In the genomic region with DNA sequence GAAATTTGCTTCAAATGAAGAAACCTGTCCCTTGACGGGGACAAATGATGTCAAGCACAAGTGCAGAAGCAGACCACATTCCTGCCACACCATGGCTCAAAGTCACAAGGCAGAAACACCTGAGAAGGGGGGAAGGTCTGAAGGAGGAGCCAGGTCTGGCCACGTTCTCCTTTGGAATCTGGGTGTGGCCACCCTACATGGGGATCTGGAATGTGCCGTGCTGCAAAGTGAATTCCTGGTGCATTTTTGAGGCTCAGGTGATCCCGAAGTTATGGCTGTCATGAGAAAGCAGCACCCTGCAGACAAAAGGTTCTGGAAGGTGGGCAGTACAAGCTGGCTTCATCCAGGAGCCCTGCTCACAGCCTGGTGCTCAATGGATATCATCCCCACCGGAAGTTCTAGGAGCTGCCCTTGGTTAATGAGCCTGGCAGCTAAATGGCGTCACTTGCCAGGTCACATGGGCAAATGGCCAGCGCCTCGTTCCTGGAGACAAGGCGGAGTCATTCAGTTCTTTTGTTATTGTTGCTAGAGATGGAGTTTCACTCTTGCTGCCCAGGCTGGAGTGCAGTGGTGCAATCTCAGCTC, we compare ENCODE assay signal across 12 cellular contexts. TPM values are rescaled to one million over a fixed set of nuclear protein-coding genes. Genes with fewer than 3 reads are reported as not detected.
DNase-seq lines count a peak whose midpoint lies in the region; FAIRE-seq and TF ChIP-seq lines count a peak whose summit lies in the region.
"Had no signal": no experiment of that assay in that cellular context is flagged by ENCODE, and none has a peak within 500 bp of the region (broad histone marks: within the 10 kb centered on the region; RNA-seq: fewer than 3 reads in every experiment).

No MANE protein-coding gene starts in this region.

- H3K36me3 ChIP-seq in HEK293 (ENCODE audit: control insufficient read depth in 2 of 2, insufficient read depth in 1 of 2, low read length in 2 of 2) (no peaks in the 10 kb centered on the region), hepatocyte (replicated peaks; ENCODE audit: insufficient read depth, low read depth) (no peaks in the 10 kb centered on the region), small intestine (ENCODE audit: control insufficient read depth in 2 of 2, insufficient read depth in 2 of 2, low read length in 2 of 2) (no peaks in the 10 kb centered on the region)
- H3K36me3 ChIP-seq in CD8-positive, alpha-beta memory T cell (ENCODE audit: insufficient read depth, low read length), result no peaks in the 10 kb centered on the region

- 66% methylated on average over 9 of the region's 9 CpGs for WGBS in hepatocyte (ENCODE audit: low lambda C conversion rate, missing lambda C conversion rate)
- WGBS in small intestine, 3 donors, result 17 to 50% (median 28%) methylated on average over 9 of the region's 9 CpGs

- no peak overlapping the region for H3K4me2 ChIP-seq in hepatocyte

- H3K4me3 ChIP-seq in HEK293 (ENCODE audit: low read depth, low read length), result no peak overlapping the region
- no peak overlapping the region for H3K4me3 ChIP-seq in hepatocyte
- no peak overlapping the region for H3K4me3 ChIP-seq in small intestine (ENCODE audit: low read depth in 1 of 2, low read length in 2 of 2)
- H3K4me3 ChIP-seq in CD8-positive, alpha-beta memory T cell (ENCODE audit: low read length), result no peak overlapping the region

- no peak for FAIRE-seq in small intestine (lab: Jason Lieb, UNC)

- H3K27me3 Mint-ChIP-seq in HFFc6 (ENCODE audit: insufficient read depth), result peaks cover 5% of the 10 kb centered on the region
- peaks cover 19% of the 10 kb centered on the region for H3K27me3 Mint-ChIP-seq in activated CD4-positive, alpha-beta memory T cell treated with anti-CD3 and anti-CD28 coated beads, Interleukin-2, amount 10 ng/mL, durations not matched to agents 7 days and 5 days
- H3K27me3 Mint-ChIP-seq in CD8-positive, alpha-beta memory T cell, result peaks cover 12 to 31% of the 10 kb centered on the region in 2 donors

- no peaks in the 10 kb centered on the region for H3K4me1 ChIP-seq in HEK293 (ENCODE audit: control insufficient read depth, insufficient read depth, low read length)
- peaks cover 3% of the 10 kb centered on the region for H3K4me1 ChIP-seq in hepatocyte (ENCODE audit: insufficient read depth)
- peaks cover 0 to 2% of the 10 kb centered on the region in 2 donors for H3K4me1 ChIP-seq in small intestine (ENCODE audit: control insufficient read depth in 2 of 2, insufficient read depth in 1 of 2, low read depth in 1 of 2, low read length in 1 of 2)
- H3K4me1 ChIP-seq in CD8-positive, alpha-beta memory T cell (ENCODE audit: insufficient read depth, low read length), result no peaks in the 10 kb centered on the region

- H3K9me3 Mint-ChIP-seq in HFFc6, result peaks cover 12% of the 10 kb centered on the region; the same call in 1 of the 2 replicates
- H3K9me3 Mint-ChIP-seq in activated CD4-positive, alpha-beta memory T cell treated with anti-CD3 and anti-CD28 coated beads, Interleukin-2, amount 10 ng/mL, durations not matched to agents 7 days and 5 days, result peaks cover 7% of the 10 kb centered on the region
- peaks cover 0 to 1% (median 0%) of the 10 kb centered on the region in 5 donors for H3K9me3 Mint-ChIP-seq in CD8-positive, alpha-beta memory T cell
- H3K9me3 Mint-ChIP-seq: CD4-positive, alpha-beta memory T cell had no signal

- H3K9me3 ChIP-seq in HEK293 (ENCODE audit: control insufficient read depth, insufficient read depth, low read depth, low read length) (no peaks in the 10 kb centered on the region), hepatocyte (ENCODE audit: low read depth) (no peaks in the 10 kb centered on the region), small intestine (ENCODE audit: control insufficient read depth, low read depth) (no peaks in the 10 kb centered on the region)
- H3K9me3 ChIP-seq in CD8-positive, alpha-beta memory T cell (ENCODE audit: low read length), result no peaks in the 10 kb centered on the region

- no peak overlapping the region for H3K4me3 Mint-ChIP-seq in HFFc6
- H3K4me3 Mint-ChIP-seq in activated CD4-positive, alpha-beta memory T cell treated with anti-CD3 and anti-CD28 coated beads, Interleukin-2, amount 10 ng/mL, durations not matched to agents 7 days and 5 days, result no peak overlapping the region
- no peak overlapping the region for H3K4me3 Mint-ChIP-seq in CD8-positive, alpha-beta memory T cell
- H3K4me3 Mint-ChIP-seq: activated CD4-positive, alpha-beta memory T cell treated with anti-CD3 and anti-CD28 coated beads for 36 hours; CD4-positive, alpha-beta memory T cell had no signal

- H3K27ac ChIP-seq in HEK293 (ENCODE audit: extremely low read depth, low read depth, low read length) (no peak overlapping the region), hepatocyte (peak overlapping the region; percentile 44), small intestine (ENCODE audit: low read depth in 1 of 2, low read length in 1 of 2) (peak overlapping the region in 1 of 2 donors; percentile 82)
- no peak overlapping the region for H3K27ac ChIP-seq in CD8-positive, alpha-beta memory T cell (ENCODE audit: low read depth, low read length)

- TF ChIP-seq CTCF in HEK293 (tag by site-specific recombination; IDR thresholded peaks at IDR 0.05), result no peak
- TF ChIP-seq CTCF in hepatocyte (IDR thresholded peaks at IDR 0.05; ENCODE audit: poor library complexity), result no peak
- no peak for TF ChIP-seq CTCF in HFFc6 (IDR thresholded peaks at IDR 0.05)

- H3K79me2 ChIP-seq in hepatocyte, result no peaks in the 10 kb centered on the region

- no peak overlapping the region for H3K27ac Mint-ChIP-seq in HFFc6
- no peak overlapping the region for H3K27ac Mint-ChIP-seq in activated CD4-positive, alpha-beta memory T cell treated with anti-CD3 and anti-CD28 coated beads, Interleukin-2, amount 10 ng/mL, durations not matched to agents 7 days and 5 days
- H3K27ac Mint-ChIP-seq in CD8-positive, alpha-beta memory T cell, result no peak overlapping the region
- H3K27ac Mint-ChIP-seq: activated CD4-positive, alpha-beta memory T cell treated with anti-CD3 and anti-CD28 coated beads for 36 hours had no signal

- DNase-seq in RPMI8226 (peak; percentile 73), hepatocyte (ENCODE audit: low spot score) (peak; percentile 75), small intestine (peak; percentile 93), HFFc6 (no peak)
- DNase-seq in activated CD4-positive, alpha-beta memory T cell treated with anti-CD3 and anti-CD28 coated beads, Interleukin-2, amount 10 ng/mL, durations not matched to agents 7 days and 5 days, result no peak
- no peak for DNase-seq in CD8-positive, alpha-beta memory T cell
- DNase-seq: activated CD4-positive, alpha-beta memory T cell treated with anti-CD3 and anti-CD28 coated beads for 36 hours; activated effector memory CD4-positive, alpha-beta T cell treated with Interleukin-2 at 50 U/mL for 16 hours; CD4-positive, alpha-beta memory T cell; NCI-H2227 treated with DMSO at 0.1 percent for 48 hours; retina had no signal

- no peaks in the 10 kb centered on the region for H4K20me1 ChIP-seq in hepatocyte (ENCODE audit: insufficient read depth, poor library complexity, severe bottlenecking)

- no peaks in the 10 kb centered on the region for H3K9me2 ChIP-seq in hepatocyte (replicated peaks; ENCODE audit: insufficient read depth)

- CTCF ChIA-PET in HEK293 (lab: Yijun Ruan, JAX), result interaction anchor here (0.7 kb wide), 2 partner anchors 12 to 90 kb away, joined by 3 read pairs; no protein-coding TSS in a partner anchor
- CTCF ChIA-PET in activated CD4-positive, alpha-beta memory T cell treated with anti-CD3 and anti-CD28 coated beads, Interleukin-2, amount 10 ng/mL, durations not matched to agents 7 days and 5 days (lab: Charles Lee), result no interaction called here
- CTCF ChIA-PET in CD8-positive, alpha-beta memory T cell (lab: Charles Lee), result no interaction called here

- H2AFZ ChIP-seq in hepatocyte, result no peak overlapping the region

- H3K36me3 Mint-ChIP-seq in HFFc6 (ENCODE audit: low read depth), result peaks cover 11% of the 10 kb centered on the region; the same call in 1 of the 2 replicates
- peaks cover 6% of the 10 kb centered on the region for H3K36me3 Mint-ChIP-seq in activated CD4-positive, alpha-beta memory T cell treated with anti-CD3 and anti-CD28 coated beads, Interleukin-2, amount 10 ng/mL, durations not matched to agents 7 days and 5 days (ENCODE audit: low read depth)
- peaks cover 0 to 5% (median 0%) of the 10 kb centered on the region in 3 donors for H3K36me3 Mint-ChIP-seq in CD8-positive, alpha-beta memory T cell
- H3K36me3 Mint-ChIP-seq: activated CD4-positive, alpha-beta memory T cell treated with anti-CD3 and anti-CD28 coated beads for 36 hours; CD4-positive, alpha-beta memory T cell had no signal

- H3K27me3 ChIP-seq in hepatocyte (no peaks in the 10 kb centered on the region), small intestine (ENCODE audit: control insufficient read depth in 2 of 2, insufficient read depth in 2 of 2, low read length in 2 of 2) (no peaks in the 10 kb centered on the region)
- no peaks in the 10 kb centered on the region for H3K27me3 ChIP-seq in CD8-positive, alpha-beta memory T cell (ENCODE audit: insufficient read depth, low read length, poor library complexity, severe bottlenecking)

- POLR2A ChIA-PET in HEK293 (lab: Yijun Ruan, JAX), result no interaction called here
- POLR2A ChIA-PET in activated CD4-positive, alpha-beta memory T cell treated with anti-CD3 and anti-CD28 coated beads, Interleukin-2, amount 10 ng/mL, durations not matched to agents 7 days and 5 days (lab: Charles Lee), result no interaction called here
- POLR2A ChIA-PET in CD8-positive, alpha-beta memory T cell (lab: Charles Lee), result no interaction called here

- H3K4me1 Mint-ChIP-seq in HFFc6 (ENCODE audit: low read depth), result peaks cover 20% of the 10 kb centered on the region
- H3K4me1 Mint-ChIP-seq in activated CD4-positive, alpha-beta memory T cell treated with anti-CD3 and anti-CD28 coated beads, Interleukin-2, amount 10 ng/mL, durations not matched to agents 7 days and 5 days, result peaks cover 22% of the 10 kb centered on the region
- H3K4me1 Mint-ChIP-seq in CD8-positive, alpha-beta memory T cell, result peaks cover 0 to 4% (median 0%) of the 10 kb centered on the region in 3 donors

TF ChIP-seq in HEK293, 187 proteins besides CTCF, POLR2A, EP300 and RAD21:
- peak; percentile 51; the same call in 1 of the 2 replicates for TF ChIP-seq ZNF600 (tag by site-specific recombination; IDR thresholded peaks at IDR 0.05)
- no peak for TF ChIP-seq ZNF76 (tag by site-specific recombination; IDR thresholded peaks at IDR 0.05; ENCODE audit: borderline replicate concordance, low read depth)
- peak; percentile 87 for TF ChIP-seq FEZF1 (tag by site-specific recombination; IDR thresholded peaks at IDR 0.05)
- peak; percentile 83; the same call in 1 of the 2 replicates for TF ChIP-seq ZNF350 (tag by site-specific recombination; IDR thresholded peaks at IDR 0.05)
- TF ChIP-seq ZBTB17 (tag by site-specific recombination; IDR thresholded peaks at IDR 0.05), result 0 out of 2 replicates have a peak, but pooled peaks have one; percentile 30

RNA-seq across cellular contexts. Expression of a gene that starts 20.1 kb away (rescaled TPM):
- 12.4 and 15.9 TPM in 2 replicates for total RNA-seq in hepatocyte
- polyA plus RNA-seq in hepatocyte, result 7.6 and 12.0 TPM in 2 replicates
- 10 to 100 TPM in 1 of 3 donors, 1 to 10 TPM in 2; 4.3 to 10.7 (median 7.9) TPM for polyA plus RNA-seq in small intestine
- 10 to 100 TPM; 20.8 to 24.8 (median 22.6) TPM for total RNA-seq in HFFc6 (2021; fragmentation: NEBNext Ultra II Directional; extraction: Animal tissue kit (Norgen Biotek cat#: 25700))
- total RNA-seq in activated CD4-positive, alpha-beta memory T cell treated with anti-CD3 and anti-CD28 coated beads, Interleukin-2, amount 10 ng/mL, durations not matched to agents 7 days and 5 days, result 1 to 10 TPM; 9.0 to 9.5 TPM
- total RNA-seq in CD8-positive, alpha-beta memory T cell, result 1 to 10 TPM; 8.2 to 9.2 TPM
- 1.2 TPM for polyA plus RNA-seq in CD8-positive, alpha-beta memory T cell

Comparison
In these comparisons a context has a peak if more than half of its experiments do, and no peak if none do; other contexts are left out.
1. DNase-seq: peak in RPMI8226 (single experiment), hepatocyte (single experiment) and small intestine (single experiment); none in HFFc6 (single experiment), activated CD4-positive, alpha-beta memory T cell treated with anti-CD3 and anti-CD28 coated beads, Interleukin-2, amount 10 ng/mL, durations not matched to agents 7 days and 5 days (single experiment) and CD8-positive, alpha-beta memory T cell (0 of 5).